ENCODE assay signal across 14 cellular contexts in genomic region chr11:17934194-17934593, GRCh38.
A peak's percentile ranks its signal among the peaks of the same experiment; 100 is the strongest.
DNase-seq lines count a peak whose midpoint lies in the region; ATAC-seq, FAIRE-seq and TF ChIP-seq lines count a peak whose summit lies in the region.
"Had no signal": no experiment of that assay in that cellular context is flagged by ENCODE, and none has a peak within 500 bp of the region (broad histone marks: within the 10 kb centered on the region; RNA-seq: fewer than 3 reads in every experiment).

No MANE protein-coding gene starts in this region.

- H4K20me1 ChIP-seq in HepG2 (ENCODE audit: insufficient read depth, low read length), result no peaks in the 10 kb centered on the region

- intact Hi-C loops in HepG2 (cut with micrococcal nuclease; ENCODE audit: unreplicated experiment) (no loop called here), adrenal gland (cut with DNase I) (no loop called here)

- FAIRE-seq in HepG2 (lab: Jason Lieb, UNC), result no peak
- FAIRE-seq: A549 had no signal

- peak overlapping the region; percentile 42 for H3K27ac ChIP-seq in HepG2 (ENCODE audit: extremely low read length, insufficient read depth, low read length)
- no peak overlapping the region for H3K27ac ChIP-seq in adrenal gland
- H3K27ac ChIP-seq: A549, C4-2B had no signal

- TF ChIP-seq CTCF in LNCaP clone FGC (IDR thresholded peaks at IDR 0.05; ENCODE audit: control insufficient read depth, extremely low read depth, insufficient read depth) (no peak), HepG2 (CRISPR knock-in tag; IDR thresholded peaks at IDR 0.05) (no peak), adrenal gland (IDR thresholded peaks at IDR 0.05) (no peak)

- H3K27me3 ChIP-seq in HepG2 (ENCODE audit: control insufficient read depth in 1 of 2, insufficient read depth in 2 of 2, low read length in 2 of 2) (no peaks in the 10 kb centered on the region), adrenal gland (no peaks in the 10 kb centered on the region)
- H3K27me3 ChIP-seq: BE2C had no signal

- no peak overlapping the region for H3K4me2 ChIP-seq in HepG2 (ENCODE audit: low read depth, low read length)
- H3K4me2 ChIP-seq: A549, GM23338 had no signal

- WGBS in HepG2 (ENCODE audit: low lambda C conversion rate), result 88% methylated on average over 1 of the region's 1 CpG
- WGBS in adrenal gland, 4 donors, result 93 to 100% (median 98%) methylated on average over 1 of the region's 1 CpG

- H3K4me3 ChIP-seq in LNCaP clone FGC (ENCODE audit: low read depth, low read length) (no peak overlapping the region), HepG2 (replicated peaks in 1 of 3; ENCODE audit: insufficient read depth in 1 of 3, low read depth in 2 of 3, low read length in 3 of 3) (no peak overlapping the region), adrenal gland (no peak overlapping the region)
- H3K4me3 ChIP-seq: A549, GM23338 had no signal

- H3K9me3 ChIP-seq in HepG2 (ENCODE audit: low read length) (no peaks in the 10 kb centered on the region), adrenal gland (replicated peaks in 1 of 3) (no peaks in the 10 kb centered on the region)
- H3K9me3 ChIP-seq: BE2C had no signal

- TF ChIP-seq POLR2A in HepG2 (IDR thresholded peaks at IDR 0.05; ENCODE audit: insufficient read depth in 1 of 2, low read depth in 2 of 2, low read length in 2 of 2), result no peak
- no peak for TF ChIP-seq POLR2A in adrenal gland (IDR thresholded peaks at IDR 0.05)

- ATAC-seq in HepG2 (no peak), GM21360 (IDR thresholded peaks at IDR 0.05; ENCODE audit: unreplicated experiment) (no peak), HG03521 (IDR thresholded peaks at IDR 0.05; ENCODE audit: unreplicated experiment) (no peak)
- ATAC-seq: A549, GM23338 had no signal

- H3K79me2 ChIP-seq in HepG2 (ENCODE audit: insufficient read depth, low read length), result peaks cover 6% of the 10 kb centered on the region

- H3K4me1 ChIP-seq in HepG2 (ENCODE audit: insufficient read depth, low read length), result peaks cover 8% of the 10 kb centered on the region; the same call in 1 of the 2 replicates
- no peaks in the 10 kb centered on the region for H3K4me1 ChIP-seq in adrenal gland (replicated peaks in 1 of 2)
- H3K4me1 ChIP-seq: A549, BE2C had no signal

- no peak overlapping the region for H2AFZ ChIP-seq in HepG2 (ENCODE audit: low read length)
- H2AFZ ChIP-seq: GM23338 had no signal

- in situ Hi-C loops in HepG2 (cut with HindIII; ENCODE audit: extremely low pct_ligation_motif_present, low pct_unique_long_range_greater_than_20kb), result no loop called here

- DNase-seq in LNCaP clone FGC (ENCODE audit: low read depth) (peak; percentile 77), NCI-H1417 treated with DMSO at 0.1 percent for 48 hours (lab: John Stamatoyannopoulos, UW) (peak; percentile 60), NCI-H2196 treated with DMSO at 0.1 percent for 48 hours (lab: John Stamatoyannopoulos, UW; ENCODE audit: unreplicated experiment) (peak; percentile 29), HepG2 (ENCODE audit: low spot score) (no peak), 8988T (no peak), adrenal gland (no peak)
- DNase-seq: BE2C; CD4-positive, alpha-beta memory T cell; H7 had no signal

- TF ChIP-seq EP300 in HepG2 (IDR thresholded peaks at IDR 0.05; ENCODE audit: low read depth in 2 of 2, low read length in 2 of 2) (no peak), HepG2 (CRISPR knock-in tag; IDR thresholded peaks at IDR 0.05; ENCODE audit: borderline replicate concordance) (no peak)

- no TSS peak for BruUV-seq in HepG2 (replicated peaks; lab: Mats Ljungman, UMichigan)

- CTCF ChIA-PET in HepG2 (lab: Yijun Ruan, JAX; ENCODE audit: low intra/inter-chr PET ratio, low total read pairs), result interaction anchor here (0.6 kb wide), 1 partner anchor 190 kb away, joined by 3 read pairs; no protein-coding TSS in a partner anchor

- no peak overlapping the region for H3K9ac ChIP-seq in HepG2 (ENCODE audit: insufficient read depth, low read depth, low read length)

- POLR2A ChIA-PET in HepG2 (lab: Yijun Ruan, JAX), result no interaction called here

- H3K36me3 ChIP-seq in HepG2 (replicated peaks in 1 of 2; ENCODE audit: control insufficient read depth in 1 of 2, insufficient read depth in 2 of 2, low read length in 2 of 2) (peaks cover 9 to 32% of the 10 kb centered on the region in 2 experiments), adrenal gland (replicated peaks in 1 of 2) (no peaks in the 10 kb centered on the region)
- H3K36me3 ChIP-seq: BE2C had no signal

- TF ChIP-seq RAD21 in HepG2 (CRISPR knock-in tag; IDR thresholded peaks at IDR 0.05), result no peak

TF ChIP-seq in HepG2, 621 proteins besides CTCF, POLR2A, EP300 and RAD21:
- no peak for TF ChIP-seq AHR (CRISPR knock-in tag; IDR thresholded peaks at IDR 0.05)

Comparison
In these comparisons a context has a peak if more than half of its experiments do, and no peak if none do; other contexts are left out.
1. DNase-seq: peak in LNCaP clone FGC (single experiment), NCI-H1417 treated with DMSO at 0.1 percent for 48 hours (single experiment) and NCI-H2196 treated with DMSO at 0.1 percent for 48 hours (single experiment); none in HepG2 (single experiment), 8988T (single experiment) and adrenal gland (0 of 7).